In the genomic region with DNA sequence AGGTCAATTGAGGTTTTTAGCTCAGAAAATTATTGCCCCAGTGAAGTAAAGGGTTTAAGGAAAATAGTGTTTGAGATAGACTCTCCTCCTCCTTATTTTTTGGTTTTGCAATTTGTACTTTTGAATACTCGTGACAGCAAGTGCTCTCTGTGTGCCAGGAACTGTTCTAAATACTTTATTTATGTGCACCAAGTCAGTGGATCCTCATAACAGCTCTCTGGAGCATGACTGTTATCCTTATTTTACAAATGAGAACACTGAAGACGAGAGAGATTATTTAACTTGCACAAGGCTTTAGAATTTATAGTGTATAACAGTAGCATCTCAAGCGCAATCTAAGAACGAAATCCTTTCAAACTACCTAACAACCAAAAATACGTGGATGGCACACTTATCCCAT, we compare ENCODE assay signal across 16 cellular contexts. TPM values are rescaled to one million over a fixed set of nuclear protein-coding genes. Genes with fewer than 3 reads are reported as not detected.
A peak's percentile ranks its signal among the peaks of the same experiment; 100 is the strongest.
DNase-seq lines count a peak whose midpoint lies in the region; ATAC-seq and TF ChIP-seq lines count a peak whose summit lies in the region.
"Had no signal": no experiment of that assay in that cellular context is flagged by ENCODE, and none has a peak within 500 bp of the region (broad histone marks: within the 10 kb centered on the region; RNA-seq: fewer than 3 reads in every experiment).

No MANE protein-coding gene starts in this region.

- ATAC-seq in psoas muscle, result peak; percentile 85 to 94 (median 92)
- no peak for ATAC-seq in natural killer cell treated with Interleukin-12 subunit alpha and Interleukin-12 subunit beta and Interleukin-15 and Interleukin-18, amount 100 ng/mL, for 72 hours

- no peaks in the 10 kb centered on the region for H3K9me3 Mint-ChIP-seq in natural killer cell treated with Interleukin-12 subunit alpha and Interleukin-12 subunit beta and Interleukin-15 and Interleukin-18, amount 100 ng/mL, for 72 hours

- H3K4me1 Mint-ChIP-seq in natural killer cell treated with Interleukin-12 subunit alpha and Interleukin-12 subunit beta and Interleukin-15 and Interleukin-18, amount 100 ng/mL, for 72 hours (ENCODE audit: low read depth in 2 of 2), result peaks cover 10 to 12% of the 10 kb centered on the region in 2 donors

- DNase-seq in coronary artery (ENCODE audit: low spot score) (no peak), right atrium auricular region (ENCODE audit: low spot score) (no peak), psoas muscle (no peak), NCI-H82 treated with DMSO at 0.1 percent for 48 hours (lab: John Stamatoyannopoulos, UW; ENCODE audit: unreplicated experiment) (no peak), SKM-1 (lab: John Stamatoyannopoulos, UW; ENCODE audit: unreplicated experiment) (no peak)
- no peak for DNase-seq in natural killer cell treated with Interleukin-12 subunit alpha and Interleukin-12 subunit beta and Interleukin-15 and Interleukin-18, amount 100 ng/mL, for 72 hours (ENCODE audit: low spot score)
- no peak for DNase-seq in stimulated activated CD4-positive, alpha-beta T cell treated with anti-CD3 and anti-CD28 coated beads, Interleukin-4, amount 100 ng/mL, for 1 hour
- DNase-seq: activated CD8-positive, alpha-beta memory T cell treated with anti-CD3 and anti-CD28 coated beads, Interleukin-2, amount 50 U/mL, for 4 hours; brain microvascular endothelial cell; DMS79; foreskin melanocyte; midbrain; NK-92 treated with Interleukin-12 subunit alpha and Interleukin-12 subunit beta, amount 100 ng/mL, for 24 hours; stimulated activated CD4-positive, alpha-beta T cell treated with anti-CD3 and anti-CD28 coated beads, Interleukin-15, amount 100 ng/mL, for 24 hours had no signal

- H3K9me3 ChIP-seq in right atrium auricular region (no peaks in the 10 kb centered on the region), psoas muscle (no peaks in the 10 kb centered on the region)

- intact Hi-C loops in psoas muscle (cut with DNase I), result loop anchor here in 1 of 2 donors (5.0 kb wide), 1 partner anchor 37 kb away; no protein-coding TSS in a partner anchor

- no peaks in the 10 kb centered on the region for H3K27me3 Mint-ChIP-seq in natural killer cell treated with Interleukin-12 subunit alpha and Interleukin-12 subunit beta and Interleukin-15 and Interleukin-18, amount 100 ng/mL, for 72 hours

- H3K4me3 Mint-ChIP-seq in natural killer cell treated with Interleukin-12 subunit alpha and Interleukin-12 subunit beta and Interleukin-15 and Interleukin-18, amount 100 ng/mL, for 72 hours, result no peak overlapping the region

- H3K27me3 ChIP-seq in right atrium auricular region (no peaks in the 10 kb centered on the region), psoas muscle (ENCODE audit: insufficient read depth in 3 of 3, low read length in 2 of 3) (no peaks in the 10 kb centered on the region)
- H3K27me3 ChIP-seq: brain microvascular endothelial cell had no signal

- peak overlapping the region; percentile 12 to 33 for H3K27ac ChIP-seq in coronary artery
- peak overlapping the region; percentile 42 to 66 for H3K27ac ChIP-seq in right atrium auricular region
- peak overlapping the region; percentile 84 for H3K27ac ChIP-seq in psoas muscle
- H3K27ac ChIP-seq in urinary bladder (ENCODE audit: low read depth), result peak overlapping the region; percentile 50
- H3K27ac ChIP-seq: brain microvascular endothelial cell, C4-2B had no signal

- WGBS in psoas muscle, 3 donors, result 19 to 26% (median 21%) methylated on average over 5 of the region's 5 CpGs
- WGBS in urinary bladder, result 25% methylated on average over 5 of the region's 5 CpGs

- peaks cover 5% of the 10 kb centered on the region for H3K36me3 Mint-ChIP-seq in natural killer cell treated with Interleukin-12 subunit alpha and Interleukin-12 subunit beta and Interleukin-15 and Interleukin-18, amount 100 ng/mL, for 72 hours

- H3K4me1 ChIP-seq in right atrium auricular region, result peaks cover 0 to 44% of the 10 kb centered on the region in 2 donors
- peaks cover 51% of the 10 kb centered on the region for H3K4me1 ChIP-seq in psoas muscle
- no peaks in the 10 kb centered on the region for H3K4me1 ChIP-seq in urinary bladder (ENCODE audit: insufficient read depth)

- no peak overlapping the region for H3K4me3 ChIP-seq in coronary artery
- H3K4me3 ChIP-seq in right atrium auricular region, result no peak overlapping the region
- H3K4me3 ChIP-seq in psoas muscle, result peak overlapping the region; percentile 19
- H3K4me3 ChIP-seq in urinary bladder (ENCODE audit: low read depth, low read length), result no peak overlapping the region

- no peak overlapping the region for H3K27ac Mint-ChIP-seq in natural killer cell treated with Interleukin-12 subunit alpha and Interleukin-12 subunit beta and Interleukin-15 and Interleukin-18, amount 100 ng/mL, for 72 hours

- no peak for TF ChIP-seq CTCF in coronary artery (IDR thresholded peaks at IDR 0.05)
- no peak for TF ChIP-seq CTCF in right atrium auricular region (IDR thresholded peaks at IDR 0.05)
- no peak for TF ChIP-seq CTCF in psoas muscle (IDR thresholded peaks at IDR 0.05)

- H3K36me3 ChIP-seq in right atrium auricular region (no peaks in the 10 kb centered on the region), psoas muscle (ENCODE audit: insufficient read depth in 1 of 2, low read depth in 1 of 2) (no peaks in the 10 kb centered on the region), urinary bladder (ENCODE audit: insufficient read depth) (no peaks in the 10 kb centered on the region)
- H3K36me3 ChIP-seq: brain microvascular endothelial cell had no signal

RNA-seq across cellular contexts. Expression of a gene that starts 24.7 kb away (rescaled TPM):
- 10 to 100 TPM; 58.8 to 60.6 TPM for total RNA-seq in right atrium auricular region
- total RNA-seq in psoas muscle, result 10 to 100 TPM; 48.2 to 74.5 (median 57.2) TPM
- polyA plus RNA-seq in psoas muscle, result 10 to 100 TPM; 34.2 to 72.4 (median 40.6) TPM
- 40.6 TPM for total RNA-seq in urinary bladder
- polyA plus RNA-seq in urinary bladder, result 37.0 TPM
- total RNA-seq in natural killer cell treated with Interleukin-12 subunit alpha and Interleukin-12 subunit beta and Interleukin-15 and Interleukin-18, amount 100 ng/mL, for 72 hours, result 10 to 100 TPM; 53.8 to 66.6 TPM

RNA-seq across cellular contexts. Expression of a gene that starts 25.0 kb away (rescaled TPM):
- total RNA-seq in right atrium auricular region (1 to 10 TPM; 1.6 to 2.1 TPM), psoas muscle (1 to 10 TPM; 3.5 to 4.4 (median 3.8) TPM), urinary bladder (1.3 TPM)
- polyA plus RNA-seq in psoas muscle (1 to 10 TPM; 4.1 to 7.3 (median 4.6) TPM), urinary bladder (1.7 TPM)
- total RNA-seq in natural killer cell treated with Interleukin-12 subunit alpha and Interleukin-12 subunit beta and Interleukin-15 and Interleukin-18, amount 100 ng/mL, for 72 hours, result 1 to 10 TPM; 3.1 to 4.5 TPM

Comparison
In these comparisons a context has a peak if more than half of its experiments do, and no peak if none do; other contexts are left out.
1. H3K27ac ChIP-seq: peak in every context shown above with its lines; median percentile 84 in psoas muscle; 54 in right atrium auricular region; 50 in urinary bladder; 22 in coronary artery.
2. ATAC-seq: peak in psoas muscle (4 of 4); none in natural killer cell treated with Interleukin-12 subunit alpha and Interleukin-12 subunit beta and Interleukin-15 and Interleukin-18, amount 100 ng/mL, for 72 hours (0 of 2).